Comparison of ENCODE assay signal across 32 cellular contexts in genomic region chr21:19987671-19988070, GRCh38.
"Had no signal": no experiment of that assay in that cellular context is flagged by ENCODE, and none has a peak within 500 bp of the region (broad histone marks: within the 10 kb centered on the region; RNA-seq: fewer than 3 reads in every experiment).

No MANE protein-coding gene starts in this region.

- H3K4me3 ChIP-seq: MG63 had no signal

- H3K36me3 ChIP-seq: MG63 had no signal

- H3K9me3 ChIP-seq: MG63 had no signal

- DNase-seq: Karpas-422, Kasumi-1, KG1, MG63, MM.1S, NCI-H1048, NCI-H1092, NCI-H1092 treated with DMSO at 0.1 percent for 48 hours, NCI-H1105, NCI-H1105 treated with DMSO at 0.1 percent for 48 hours, NCI-H1417, NCI-H1417 treated with DMSO at 0.1 percent for 48 hours, NCI-H1436, NCI-H1436 treated with DMSO at 0.1 percent for 48 hours, NCI-H146, NCI-H1694, NCI-H1694 treated with DMSO at 0.1 percent for 48 hours, NCI-H187, NCI-H187 treated with DMSO at 0.1 percent for 48 hours, NCI-H1930, NCI-H2029, NCI-H2029 treated with DMSO at 0.1 percent for 48 hours, NCI-H2081, NCI-H2081 treated with DMSO at 0.1 percent for 48 hours, NCI-H2107, NCI-H2171, NCI-H2171 treated with DMSO at 0.1 percent for 48 hours, NCI-H2227 treated with DMSO at 0.1 percent for 48 hours, NCI-H226, NCI-H345, NCI-H446, NCI-H446 treated with DMSO at 0.1 percent for 48 hours had no signal
